ENCODE assay signal across 11 cellular contexts in genomic region chr19:34274284-34274826, GRCh38. TPM values are rescaled to one million over a fixed set of nuclear protein-coding genes. Genes with fewer than 3 reads are reported as not detected.
DNase-seq lines count a peak whose midpoint lies in the region; ATAC-seq and TF ChIP-seq lines count a peak whose summit lies in the region.
"Had no signal": no experiment of that assay in that cellular context is flagged by ENCODE, and none has a peak within 500 bp of the region (broad histone marks: within the 10 kb centered on the region; RNA-seq: fewer than 3 reads in every experiment).

No MANE protein-coding gene starts in this region.

- no peaks in the 10 kb centered on the region for H3K9me3 Mint-ChIP-seq in GM23338
- no peaks in the 10 kb centered on the region for H3K9me3 Mint-ChIP-seq in T-cell
- H3K9me3 Mint-ChIP-seq in stimulated activated effector memory CD8-positive, alpha-beta T cell treated with anti-CD3 and anti-CD28 coated beads, Interleukin-12 subunit alpha, Interleukin-12 subunit beta, amount 100 ng/mL, for 72 hours: no peaks in the 10 kb centered on the region

- H3K4me3 ChIP-seq in GM23338 (no peak overlapping the region), fibroblast of villous mesenchyme (ENCODE audit: low read depth, low read length) (peak overlapping the region; percentile 23), skin epidermis (no peak overlapping the region)

- no peaks in the 10 kb centered on the region for H3K9me2 ChIP-seq in GM23338 (ENCODE audit: insufficient read depth)

- H3F3A ChIP-seq in GM23338 (replicated peaks; ENCODE audit: low read depth): no peaks in the 10 kb centered on the region

- CTCF ChIA-PET in T-cell (lab: Charles Lee): interaction anchor here (0.6 to 0.7 kb wide), 2 partner anchors 60 to 1157 kb away, joined by 3 read pairs; no protein-coding TSS in a partner anchor

- no peaks in the 10 kb centered on the region for H3K27me3 ChIP-seq in GM23338 (ENCODE audit: insufficient read depth)

- no peak overlapping the region for H3K4me2 ChIP-seq in GM23338

- H3K4me1 Mint-ChIP-seq in GM23338: peaks cover 14% of the 10 kb centered on the region
- H3K4me1 Mint-ChIP-seq in T-cell: peaks cover 81 to 88% (median 83%) of the 10 kb centered on the region in 3 donors
- peaks cover 43% of the 10 kb centered on the region for H3K4me1 Mint-ChIP-seq in stimulated activated effector memory CD8-positive, alpha-beta T cell treated with anti-CD3 and anti-CD28 coated beads, Interleukin-12 subunit alpha, Interleukin-12 subunit beta, amount 100 ng/mL, for 72 hours

- peaks cover 33% of the 10 kb centered on the region; the same call in 1 of the 2 replicates for H3K79me2 ChIP-seq in GM23338 (replicated peaks; ENCODE audit: insufficient read depth)

- H3K27ac Mint-ChIP-seq in GM23338 (no peak overlapping the region), T-cell (peak overlapping the region; percentile 67 to 87)
- no peak overlapping the region for H3K27ac Mint-ChIP-seq in stimulated activated effector memory CD8-positive, alpha-beta T cell treated with anti-CD3 and anti-CD28 coated beads, Interleukin-12 subunit alpha, Interleukin-12 subunit beta, amount 100 ng/mL, for 72 hours

- no peaks in the 10 kb centered on the region for H3K36me3 ChIP-seq in GM23338 (ENCODE audit: insufficient read depth)

- H3K27ac ChIP-seq in GM23338 (ENCODE audit: low read depth) (0 out of 2 replicates have a peak overlapping the region, but pooled peaks have one; percentile 0), skin epidermis (peak overlapping the region in 14 of 21 experiments; percentile 1 to 82 (median 36))

- H2AFZ ChIP-seq in GM23338: no peak overlapping the region

- H4K20me1 ChIP-seq in GM23338 (replicated peaks; ENCODE audit: insufficient read depth): 0 out of 2 replicates have a peak, but pooled peaks cover 5% of the 10 kb centered on the region

- TF ChIP-seq CTCF in GM23338 (conservative IDR thresholded peaks at IDR 0.05; ENCODE audit: low read depth in 2 of 2): no peak
- TF ChIP-seq CTCF in fibroblast of villous mesenchyme (IDR thresholded peaks at IDR 0.05; ENCODE audit: insufficient read depth, low read depth, low read length): no peak
- TF ChIP-seq CTCF in GM20000 (IDR thresholded peaks at IDR 0.05; ENCODE audit: extremely low read depth, missing control alignments): no peak

- POLR2A ChIA-PET in T-cell (lab: Charles Lee): no interaction called here

- ATAC-seq in GM23338 (no peak), T-cell (replicated peaks in 1 of 4) (no peak), HG03196 (IDR thresholded peaks at IDR 0.05; ENCODE audit: unreplicated experiment) (no peak), HG02970 (IDR thresholded peaks at IDR 0.05; ENCODE audit: low FRiP score, unreplicated experiment) (no peak)
- no peak for ATAC-seq in stimulated activated effector memory CD8-positive, alpha-beta T cell treated with anti-CD3 and anti-CD28 coated beads, Interleukin-12 subunit alpha, Interleukin-12 subunit beta, amount 100 ng/mL, for 72 hours

- H3K4me3 Mint-ChIP-seq in GM23338 (no peak overlapping the region), T-cell (peak overlapping the region in 1 of 3 donors; percentile 36)
- no peak overlapping the region for H3K4me3 Mint-ChIP-seq in stimulated activated effector memory CD8-positive, alpha-beta T cell treated with anti-CD3 and anti-CD28 coated beads, Interleukin-12 subunit alpha, Interleukin-12 subunit beta, amount 100 ng/mL, for 72 hours

- H3K36me3 Mint-ChIP-seq in GM23338 (ENCODE audit: low read depth) (no peaks in the 10 kb centered on the region), T-cell (peaks cover 12% of the 10 kb centered on the region)
- no peaks in the 10 kb centered on the region for H3K36me3 Mint-ChIP-seq in stimulated activated effector memory CD8-positive, alpha-beta T cell treated with anti-CD3 and anti-CD28 coated beads, Interleukin-12 subunit alpha, Interleukin-12 subunit beta, amount 100 ng/mL, for 72 hours

- no peak for DNase-seq in GM23338 (ENCODE audit: low spot score)
- DNase-seq in T-cell: no peak
- no peak for DNase-seq in fibroblast of villous mesenchyme (ENCODE audit: low read depth)
- DNase-seq in stimulated activated effector memory CD8-positive, alpha-beta T cell treated with anti-CD3 and anti-CD28 coated beads, Interleukin-12 subunit alpha, Interleukin-12 subunit beta, amount 100 ng/mL, for 72 hours (ENCODE audit: low spot score in 2 of 2): no peak
- DNase-seq in GM20000 (ENCODE audit: low spot score): no peak
- DNase-seq: activated effector memory CD4-positive, alpha-beta T cell treated with Interleukin-2 at 50 U/mL for 16 hours; effector CD8-positive, alpha-beta T cell; NCI-H1105 had no signal

- peaks cover 2% of the 10 kb centered on the region for H3K27me3 Mint-ChIP-seq in GM23338 (ENCODE audit: insufficient read depth, low read depth, poor library complexity)
- H3K27me3 Mint-ChIP-seq in T-cell: no peaks in the 10 kb centered on the region

- peaks cover 9% of the 10 kb centered on the region; the same call in 1 of the 2 replicates for H3K4me1 ChIP-seq in GM23338 (ENCODE audit: insufficient read depth)

TF ChIP-seq in GM23338, 12 proteins besides CTCF, POLR2A, EP300 and RAD21 (continues in another document):
- no peak for TF ChIP-seq ZNF462 (CRISPR knock-in tag; IDR thresholded peaks at IDR 0.05)
- TF ChIP-seq POLR2AphosphoS5 (IDR thresholded peaks at IDR 0.05; ENCODE audit: low read depth): no peak
- TF ChIP-seq STAT1 (IDR thresholded peaks at IDR 0.05; ENCODE audit: unreplicated experiment): no peak
- no peak for TF ChIP-seq ZNF114 (CRISPR knock-in tag; IDR thresholded peaks at IDR 0.05)
- TF ChIP-seq ZNF331 (CRISPR knock-in tag; IDR thresholded peaks at IDR 0.05; ENCODE audit: low read depth): no peak
- TF ChIP-seq EZH2phosphoT487 (IDR thresholded peaks at IDR 0.05; ENCODE audit: unreplicated experiment): no peak

RNA-seq across cellular contexts. Expression of gene GARRE1, which starts 20.0 kb away (rescaled TPM):
- 16.0 and 19.4 TPM in 2 replicates for total RNA-seq in GM23338 (2014; rRNA removed; shearing (Covaris generic))
- 20.0 and 23.5 TPM in 2 replicates for polyA plus RNA-seq in GM23338 (2016; fragmentation: Nextera tagmentation; extraction: Ambion mirVana)
- total RNA-seq in T-cell (10 to 100 TPM; 31.8 to 51.6 (median 34.8) TPM), fibroblast of villous mesenchyme (14.5 and 16.8 TPM in 2 replicates)

Comparison
In these comparisons a context has a peak if more than half of its experiments do, and no peak if none do; other contexts are left out.
1. H3K27ac Mint-ChIP-seq: peak in T-cell (2 of 2); none in GM23338 (single experiment) and stimulated activated effector memory CD8-positive, alpha-beta T cell treated with anti-CD3 and anti-CD28 coated beads, Interleukin-12 subunit alpha, Interleukin-12 subunit beta, amount 100 ng/mL, for 72 hours (single experiment).